ENCODE assay signal across 8 cellular contexts in genomic region chr1:29236743-29236992, GRCh38.
DNase-seq lines count a peak whose midpoint lies in the region; ATAC-seq and TF ChIP-seq lines count a peak whose summit lies in the region.

No MANE protein-coding gene starts in this region.

- no peaks in the 10 kb centered on the region for H3K9me3 Mint-ChIP-seq in stimulated activated memory B cell treated with anti-CD40 and anti-IgM and Interleukin-4, amounts not matched to agents 10 μg/mL and 1 μg/mL and 100 μg/mL, for 72 hours

- ATAC-seq in stimulated activated memory B cell treated with anti-CD40 and anti-IgM and Interleukin-4, amounts not matched to agents 10 μg/mL and 1 μg/mL and 100 μg/mL, for 72 hours: no peak
- ATAC-seq in GM18520 (IDR thresholded peaks at IDR 0.05; ENCODE audit: unreplicated experiment) (no peak), HG02642 (IDR thresholded peaks at IDR 0.05; ENCODE audit: poor library complexity, unreplicated experiment) (no peak)

- H3K4me1 ChIP-seq in iPS-15b (ENCODE audit: control insufficient read depth, insufficient read depth, low read length): peaks cover 17% of the 10 kb centered on the region

- no peaks in the 10 kb centered on the region for H3K9me3 ChIP-seq in iPS-15b (ENCODE audit: control insufficient read depth, insufficient read depth, low read length)

- H3K4me3 Mint-ChIP-seq in stimulated activated memory B cell treated with anti-CD40 and anti-IgM and Interleukin-4, amounts not matched to agents 10 μg/mL and 1 μg/mL and 100 μg/mL, for 72 hours: peak overlapping the region; percentile 81

- no peaks in the 10 kb centered on the region for H3K36me3 ChIP-seq in iPS-15b (ENCODE audit: control insufficient read depth, insufficient read depth, low read length)

- H3K27ac Mint-ChIP-seq in stimulated activated memory B cell treated with anti-CD40 and anti-IgM and Interleukin-4, amounts not matched to agents 10 μg/mL and 1 μg/mL and 100 μg/mL, for 72 hours: no peak overlapping the region

- DNase-seq in DMS 273 (lab: John Stamatoyannopoulos, UW; ENCODE audit: unreplicated experiment) (peak; percentile 71), DMS 273 treated with DMSO at 0.1 percent for 48 hours (lab: John Stamatoyannopoulos, UW) (no peak), NCI-H1105 (lab: John Stamatoyannopoulos, UW) (no peak)

- H3K36me3 Mint-ChIP-seq in stimulated activated memory B cell treated with anti-CD40 and anti-IgM and Interleukin-4, amounts not matched to agents 10 μg/mL and 1 μg/mL and 100 μg/mL, for 72 hours: no peaks in the 10 kb centered on the region

- no peak for TF ChIP-seq CTCF in WI38 (IDR thresholded peaks at IDR 0.05; ENCODE audit: low read depth, low read length)

- peak overlapping the region; percentile 70 for H3K9ac ChIP-seq in iPS-15b (ENCODE audit: low read depth, low read length)

- H3K27me3 ChIP-seq in iPS-15b (ENCODE audit: control insufficient read depth, insufficient read depth, low read length): peaks cover 65% of the 10 kb centered on the region

- H3K4me3 ChIP-seq in WI38 (ENCODE audit: low read depth, low read length): peak overlapping the region; percentile 65
- H3K4me3 ChIP-seq in iPS-15b (ENCODE audit: low read depth, low read length): peak overlapping the region; percentile 98

- H3K4me1 Mint-ChIP-seq in stimulated activated memory B cell treated with anti-CD40 and anti-IgM and Interleukin-4, amounts not matched to agents 10 μg/mL and 1 μg/mL and 100 μg/mL, for 72 hours: peaks cover 17% of the 10 kb centered on the region

- peaks cover 69% of the 10 kb centered on the region for H3K27me3 Mint-ChIP-seq in stimulated activated memory B cell treated with anti-CD40 and anti-IgM and Interleukin-4, amounts not matched to agents 10 μg/mL and 1 μg/mL and 100 μg/mL, for 72 hours
